In the genomic region with DNA sequence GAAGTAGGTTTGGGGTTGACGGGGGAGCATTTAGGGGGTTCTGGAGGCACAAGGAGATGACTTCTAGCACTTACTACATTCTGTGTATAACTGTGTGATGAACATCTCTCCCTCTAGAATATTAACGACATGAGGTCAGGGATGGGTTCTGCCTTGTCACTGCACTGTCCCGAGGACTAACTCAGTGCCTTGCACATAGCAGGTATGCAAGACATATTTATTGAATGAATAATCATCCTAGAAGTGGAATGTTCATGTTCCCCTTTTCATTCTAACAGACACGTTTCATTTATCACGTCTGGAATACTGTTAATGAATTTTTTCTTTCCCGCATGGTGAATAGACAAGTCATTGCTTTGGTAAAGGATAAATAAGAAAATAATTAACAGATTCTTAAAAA, we compare ENCODE assay signal across 30 cellular contexts. TPM values are rescaled to one million over a fixed set of nuclear protein-coding genes. Genes with fewer than 3 reads are reported as not detected.
DNase-seq lines count a peak whose midpoint lies in the region; ATAC-seq, FAIRE-seq and TF ChIP-seq lines count a peak whose summit lies in the region.
"Had no signal": no experiment of that assay in that cellular context is flagged by ENCODE, and none has a peak within 500 bp of the region (broad histone marks: within the 10 kb centered on the region; RNA-seq: fewer than 3 reads in every experiment).

No MANE protein-coding gene starts in this region.

- peaks cover 4% of the 10 kb centered on the region for H3K36me3 Mint-ChIP-seq in Calu3 (ENCODE audit: insufficient read depth, unreplicated experiment)
- H3K36me3 Mint-ChIP-seq: CD14-positive monocyte; CD4-positive, alpha-beta memory T cell; CD4-positive, CD25-positive, alpha-beta regulatory T cell; CD8-positive, alpha-beta memory T cell had no signal

- H3K27me3 ChIP-seq in pancreas, result no peaks in the 10 kb centered on the region
- H3K27me3 ChIP-seq: BE2C, BLaER1 had no signal

- H3K4me1 ChIP-seq in A549, result peaks cover 52% of the 10 kb centered on the region
- H3K4me1 ChIP-seq in pancreas, result no peaks in the 10 kb centered on the region
- H3K4me1 ChIP-seq: BE2C, BLaER1 had no signal

- peak overlapping the region; percentile 64 for H3K4me2 ChIP-seq in A549
- H3K4me2 ChIP-seq: BLaER1 had no signal

- no peak for TF ChIP-seq RAD21 in A549 (conservative IDR thresholded peaks at IDR 0.05 in 1 of 2, IDR thresholded peaks at IDR 0.05 in 1 of 2)

- DNase-seq in A549 (ENCODE audit: low read depth in 1 of 2, low spot score in 1 of 2) (no peak), Calu3 (no peak), glomerular visceral epithelial cell (ENCODE audit: extremely low spot score) (peak; percentile 39), kidney tubule cell (ENCODE audit: low spot score) (peak; percentile 94), ecto neural progenitor cell (ENCODE audit: low spot score) (no peak), pancreas (no peak), posterior cingulate gyrus (no peak), NCI-H2029 (lab: John Stamatoyannopoulos, UW) (no peak)
- DNase-seq: ACHN; BE2C; C1 segment of cervical spinal cord; CD4-positive, alpha-beta memory T cell; CD4-positive, CD25-positive, alpha-beta regulatory T cell; CD8-positive, alpha-beta memory T cell; COR-L47; DMS 273 treated with DMSO at 0.1 percent for 48 hours; DMS153; DMS79; DND-41; EL; GDM1 had no signal

- H3K27ac ChIP-seq in A549 (peak overlapping the region; percentile 54 to 82), pancreas (no peak overlapping the region)
- H3K27ac ChIP-seq: 22Rv1, BLaER1 had no signal

- H3K36me3 ChIP-seq in pancreas, result no peaks in the 10 kb centered on the region
- H3K36me3 ChIP-seq: BE2C, BLaER1 had no signal

- no peak for TF ChIP-seq POLR2A in A549 (IDR thresholded peaks at IDR 0.05; ENCODE audit: low read length)

- H3K9me3 Mint-ChIP-seq in Calu3 (ENCODE audit: low read depth, unreplicated experiment), result no peaks in the 10 kb centered on the region
- H3K9me3 Mint-ChIP-seq: CD14-positive monocyte had no signal

- peak overlapping the region; percentile 23 for H3K4me3 Mint-ChIP-seq in Calu3 (ENCODE audit: low read depth, unreplicated experiment)
- H3K4me3 Mint-ChIP-seq: CD14-positive monocyte; CD8-positive, alpha-beta memory T cell had no signal

- POLR2A ChIA-PET in A549 (lab: Yijun Ruan, JAX), result interaction anchor here (0.7 kb wide), 1 partner anchor 16 kb away, joined by 3 read pairs; no protein-coding TSS in a partner anchor

- 18% methylated on average over 5 of the region's 6 CpGs for WGBS in A549 (ENCODE audit: missing lambda C conversion rate)
- WGBS in pancreas, 2 donors, result 56 to 62% methylated on average over 6 of the region's 6 CpGs

- H3K27me3 Mint-ChIP-seq in Calu3 (ENCODE audit: unreplicated experiment), result no peaks in the 10 kb centered on the region

- H3K27ac Mint-ChIP-seq in Calu3 (ENCODE audit: unreplicated experiment), result no peak overlapping the region
- H3K27ac Mint-ChIP-seq: CD14-positive monocyte; CD4-positive, alpha-beta memory T cell; CD4-positive, CD25-positive, alpha-beta regulatory T cell had no signal

- H3K4me3 ChIP-seq in A549 (no peak overlapping the region), pancreas (no peak overlapping the region)
- H3K4me3 ChIP-seq: BLaER1, GM12878 had no signal

- CTCF ChIA-PET in A549 (lab: Yijun Ruan, JAX) (interaction anchor here (1.0 to 1.3 kb wide), 3 partner anchors 13 to 163 kb away, joined by 4 to 5 read pairs (median 5); no protein-coding TSS in a partner anchor), Calu3 (lab: Charles Lee) (interaction anchor here (0.7 to 1.2 kb wide), 3 partner anchors 8 to 21 kb away, joined by 3 to 6 read pairs (median 5); a partner anchor contains a TSS)

- intact Hi-C loops in Calu3 (cut with micrococcal nuclease; ENCODE audit: unreplicated experiment) (loop anchor here (1.0 kb wide), 1 partner anchor 19 kb away; no protein-coding TSS in a partner anchor), pancreas (cut with DNase I) (no loop called here), posterior cingulate gyrus (cut with DNase I) (no loop called here)

- TF ChIP-seq CTCF in A549 (IDR thresholded peaks at IDR 0.05), result no peak
- TF ChIP-seq CTCF in Calu3 (IDR thresholded peaks at IDR 0.05; ENCODE audit: unreplicated experiment), result no peak
- TF ChIP-seq CTCF in pancreas (IDR thresholded peaks at IDR 0.05), result no peak

- peaks cover 66% of the 10 kb centered on the region for H3K4me1 Mint-ChIP-seq in Calu3 (ENCODE audit: low read depth, unreplicated experiment)
- H3K4me1 Mint-ChIP-seq: CD14-positive monocyte; CD4-positive, alpha-beta memory T cell; CD4-positive, CD25-positive, alpha-beta regulatory T cell; CD8-positive, alpha-beta memory T cell had no signal

- FAIRE-seq in A549 (lab: Jason Lieb, UNC) (no peak), pancreas (lab: Jason Lieb, UNC) (no peak)
- FAIRE-seq: GM12878, GM12892, GM18507, GM19239 had no signal

- no TSS peak for BruUV-seq in Calu3 (replicated peaks; lab: Mats Ljungman, UMichigan)

- H3K9me3 ChIP-seq in A549 (no peaks in the 10 kb centered on the region), pancreas (no peaks in the 10 kb centered on the region)
- H3K9me3 ChIP-seq: BE2C, BLaER1 had no signal

- TF ChIP-seq EP300 in A549 (IDR thresholded peaks at IDR 0.05), result no peak

- ATAC-seq in A549, result peak; percentile 73 to 80
- ATAC-seq in pancreas, result no peak

TF ChIP-seq in A549, 52 proteins besides CTCF, POLR2A, EP300 and RAD21:
- TF ChIP-seq RFX5 (IDR thresholded peaks at IDR 0.05) (no peak), FOSB (CRISPR knock-in tag; IDR thresholded peaks at IDR 0.05) (no peak)

RNA-seq across cellular contexts. Expression of a gene that starts 12.6 kb away (rescaled TPM):
- polyA plus RNA-seq in A549 (2011; rRNA removed), result 8.1 and 10.7 TPM in 2 replicates
- 2.4 and 2.9 TPM in 2 replicates for polyA plus RNA-seq in A549 (2012; cell fraction: cytosol; rRNA removed)
- polyA plus RNA-seq in A549 (2012; cell fraction: nucleus; rRNA removed), result 2.9 and 3.6 TPM in 2 replicates
- 8.1 to 13.1 TPM (median 12.9 TPM) in 3 replicates for polyA plus RNA-seq in A549 (2017; fragmentation: RNase III; extraction: RNeasy Plus Mini Kit Qiagen cat#74134 plus additional on column Dnase treatment)
- polyA minus RNA-seq in A549 (2011; rRNA and poly(A)+ RNA removed), result 31.3 and 31.5 TPM in 2 replicates
- total RNA-seq in Calu3 (2022), result 31.1 and 36.8 TPM in 2 replicates
- total RNA-seq in pancreas, result 10 to 100 TPM in 2 of 6 donors, 1 to 10 TPM in 4; 2.5 to 15.4 (median 5.8) TPM
- polyA plus RNA-seq in pancreas, result 10 to 100 TPM in 1 of 2 donors, 1 to 10 TPM in 1; 5.6 to 30.9 TPM
- total RNA-seq: CD4-positive, alpha-beta memory T cell; CD4-positive, CD25-positive, alpha-beta regulatory T cell; CD8-positive, alpha-beta memory T cell; G401; GM12878 had no signal
- polyA plus RNA-seq: AG04450; CD14-positive monocyte; CD4-positive, alpha-beta memory T cell; CD4-positive, CD25-positive, alpha-beta regulatory T cell; CD8-positive, alpha-beta memory T cell; GM12878 had no signal

Comparison
In these comparisons a context has a peak if more than half of its experiments do, and no peak if none do; other contexts are left out.
1. ATAC-seq: peak in A549 (2 of 2); none in pancreas (0 of 4).
2. DNase-seq: peak in glomerular visceral epithelial cell (single experiment) and kidney tubule cell (single experiment); none in A549 (0 of 2), Calu3 (single experiment), ecto neural progenitor cell (single experiment), pancreas (0 of 6), posterior cingulate gyrus (0 of 10) and NCI-H2029 (single experiment).
3. H3K27ac ChIP-seq: peak in A549 (2 of 2); none in pancreas (0 of 4).